In genomic region chr1:115674011-115674410, GRCh38 we compare ENCODE assay signal across 1 cellular context.
TF ChIP-seq lines count a peak whose summit lies in the region.

No MANE protein-coding gene starts in this region.

TF ChIP-seq in GM12878, 131 proteins besides CTCF, POLR2A, EP300 and RAD21:
- TF ChIP-seq CUX1 (IDR thresholded peaks at IDR 0.05; ENCODE audit: insufficient replicate concordance, low read depth, low read length) (no peak), ELK1 (IDR thresholded peaks at IDR 0.05; ENCODE audit: low read depth, low read length) (no peak), KDM1A (IDR thresholded peaks at IDR 0.05; ENCODE audit: borderline replicate concordance) (no peak), IRF5 (IDR thresholded peaks at IDR 0.05; ENCODE audit: borderline replicate concordance) (no peak), CBX5 (IDR thresholded peaks at IDR 0.05; ENCODE audit: low read depth) (no peak), ZBTB11 (CRISPR knock-in tag; IDR thresholded peaks at IDR 0.05) (no peak), SP1 (IDR thresholded peaks at IDR 0.05; ENCODE audit: low read depth, low read length) (no peak), PBX3 (IDR thresholded peaks at IDR 0.05; ENCODE audit: insufficient replicate concordance, low read depth, low read length) (no peak), RELB (IDR thresholded peaks at IDR 0.05; ENCODE audit: low read depth) (no peak), POU2F2 (IDR thresholded peaks at IDR 0.05; ENCODE audit: borderline replicate concordance, low read depth, low read length) (no peak), TBL1XR1 (IDR thresholded peaks at IDR 0.05; ENCODE audit: low read depth, low read length) (no peak), SMAD5 (IDR thresholded peaks at IDR 0.05; ENCODE audit: low read depth) (no peak), ATF7 (IDR thresholded peaks at IDR 0.05; ENCODE audit: low read depth) (no peak), TAF1 (IDR thresholded peaks at IDR 0.05; ENCODE audit: borderline replicate concordance, low read depth, low read length) (no peak), ZZZ3 (IDR thresholded peaks at IDR 0.05; ENCODE audit: control insufficient read depth, insufficient read length, low read depth) (no peak), ETV6 (conservative IDR thresholded peaks at IDR 0.05 in 1 of 2, IDR thresholded peaks at IDR 0.05 in 1 of 2; ENCODE audit: borderline replicate concordance in 1 of 2, low read depth in 1 of 2) (no peak), SKIL (IDR thresholded peaks at IDR 0.05; ENCODE audit: low read depth, poor library complexity, severe bottlenecking) (no peak)
